ENCODE assay signal across 7 cellular contexts in genomic region chr19:14765841-14766240, GRCh38. TPM values are rescaled to one million over a fixed set of nuclear protein-coding genes. Genes with fewer than 3 reads are reported as not detected.
DNase-seq lines count a peak whose midpoint lies in the region; ATAC-seq and TF ChIP-seq lines count a peak whose summit lies in the region.
"Not testable (repeated sequence)": the region's sequence is repeated elsewhere in the genome, so short reads cannot be mapped to it uniquely, and the experiment has no call there.

No MANE protein-coding gene starts in this region.

- H3K36me3 ChIP-seq in RWPE2 (ENCODE audit: low read depth); endodermal cell (ENCODE audit: control insufficient read depth, insufficient read depth, low read length); lower lobe of right lung; upper lobe of right lung: not testable (repeated sequence)

- H3K27ac ChIP-seq in RWPE2 (ENCODE audit: poor library complexity, severe bottlenecking); endodermal cell (ENCODE audit: low read depth, low read length); lower lobe of right lung; upper lobe of right lung: not testable (repeated sequence)

- not testable (repeated sequence) for TF ChIP-seq CTCF in RWPE2 (IDR thresholded peaks at IDR 0.05; ENCODE audit: poor library complexity, severe bottlenecking); endodermal cell (conservative IDR thresholded peaks at IDR 0.05); lower lobe of right lung (IDR thresholded peaks at IDR 0.05); upper lobe of right lung (IDR thresholded peaks at IDR 0.05)

- H3K27ac Mint-ChIP-seq in activated naive CD4-positive, alpha-beta T cell treated with anti-CD3 and anti-CD28 coated beads, Interleukin-2, amount 50 U/mL, for 72 hours; endodermal cell; natural killer cell treated with Interleukin-12 subunit alpha and Interleukin-12 subunit beta and Interleukin-15 and Interleukin-18, amount 100 ng/mL, for 72 hours; stimulated activated effector memory CD8-positive, alpha-beta T cell treated with anti-CD3 and anti-CD28 coated beads, Interleukin-12 subunit alpha, Interleukin-12 subunit beta, amount 100 ng/mL, for 72 hours: not testable (repeated sequence)

- intact Hi-C loops in lower lobe of right lung (cut with DNase I); upper lobe of right lung (cut with DNase I): not testable (repeated sequence)

- H3K4me3 Mint-ChIP-seq in endodermal cell; natural killer cell treated with Interleukin-12 subunit alpha and Interleukin-12 subunit beta and Interleukin-15 and Interleukin-18, amount 100 ng/mL, for 72 hours; stimulated activated effector memory CD8-positive, alpha-beta T cell treated with anti-CD3 and anti-CD28 coated beads, Interleukin-12 subunit alpha, Interleukin-12 subunit beta, amount 100 ng/mL, for 72 hours: not testable (repeated sequence)

- H3K4me1 Mint-ChIP-seq in endodermal cell; natural killer cell treated with Interleukin-12 subunit alpha and Interleukin-12 subunit beta and Interleukin-15 and Interleukin-18, amount 100 ng/mL, for 72 hours (ENCODE audit: low read depth in 2 of 2): not testable (repeated sequence)
- peaks cover 11% of the 10 kb centered on the region for H3K4me1 Mint-ChIP-seq in stimulated activated effector memory CD8-positive, alpha-beta T cell treated with anti-CD3 and anti-CD28 coated beads, Interleukin-12 subunit alpha, Interleukin-12 subunit beta, amount 100 ng/mL, for 72 hours

- not testable (repeated sequence) for H3K4me3 ChIP-seq in RWPE2 (ENCODE audit: severe bottlenecking); endodermal cell (ENCODE audit: low read length); lower lobe of right lung; upper lobe of right lung

- not testable (repeated sequence) for H3K9me3 ChIP-seq in RWPE2 (ENCODE audit: severe bottlenecking); lower lobe of right lung; upper lobe of right lung
- peaks cover 20% of the 10 kb centered on the region for H3K9me3 ChIP-seq in endodermal cell (ENCODE audit: control insufficient read depth, low read length)

- H3K4me1 ChIP-seq in RWPE2 (ENCODE audit: insufficient read depth, poor library complexity, severe bottlenecking); endodermal cell (ENCODE audit: control insufficient read depth, insufficient read depth, low read length); lower lobe of right lung; upper lobe of right lung: not testable (repeated sequence)

- not testable (repeated sequence) for H3K27me3 ChIP-seq in RWPE2 (ENCODE audit: insufficient read depth, poor library complexity, severe bottlenecking); endodermal cell (ENCODE audit: control insufficient read depth, insufficient read depth, low read length, poor library complexity, severe bottlenecking); lower lobe of right lung (ENCODE audit: low read depth); upper lobe of right lung

- not testable (repeated sequence) for H3K9ac ChIP-seq in endodermal cell (ENCODE audit: extremely low read depth, low read length, poor library complexity, severe bottlenecking)

- not testable (repeated sequence) for ATAC-seq in RWPE2 (ENCODE audit: low read depth)
- ATAC-seq in activated naive CD4-positive, alpha-beta T cell treated with anti-CD3 and anti-CD28 coated beads, Interleukin-2, amount 50 U/mL, for 72 hours: peak; percentile 16 to 38
- ATAC-seq in lower lobe of right lung: peak in 1 of 2 donors; percentile 14
- ATAC-seq in natural killer cell treated with Interleukin-12 subunit alpha and Interleukin-12 subunit beta and Interleukin-15 and Interleukin-18, amount 100 ng/mL, for 72 hours: peak; percentile 9 to 12
- ATAC-seq in stimulated activated effector memory CD8-positive, alpha-beta T cell treated with anti-CD3 and anti-CD28 coated beads, Interleukin-12 subunit alpha, Interleukin-12 subunit beta, amount 100 ng/mL, for 72 hours: peak; percentile 11
- ATAC-seq in upper lobe of right lung: peak; percentile 13

- H3K9me3 Mint-ChIP-seq in activated naive CD4-positive, alpha-beta T cell treated with anti-CD3 and anti-CD28 coated beads, Interleukin-2, amount 50 U/mL, for 72 hours; natural killer cell treated with Interleukin-12 subunit alpha and Interleukin-12 subunit beta and Interleukin-15 and Interleukin-18, amount 100 ng/mL, for 72 hours; stimulated activated effector memory CD8-positive, alpha-beta T cell treated with anti-CD3 and anti-CD28 coated beads, Interleukin-12 subunit alpha, Interleukin-12 subunit beta, amount 100 ng/mL, for 72 hours: not testable (repeated sequence)
- peaks cover 38% of the 10 kb centered on the region for H3K9me3 Mint-ChIP-seq in endodermal cell

- DNase-seq in RWPE2 (ENCODE audit: low spot score) (peak; percentile 15), endodermal cell (peak; percentile 12), lower lobe of right lung (peak; percentile 1)
- DNase-seq in activated naive CD4-positive, alpha-beta T cell treated with anti-CD3 and anti-CD28 coated beads, Interleukin-2, amount 50 U/mL, for 72 hours (ENCODE audit: low spot score in 2 of 2): peak in 1 of 2 donors; percentile 41
- not testable (repeated sequence) for DNase-seq in natural killer cell treated with Interleukin-12 subunit alpha and Interleukin-12 subunit beta and Interleukin-15 and Interleukin-18, amount 100 ng/mL, for 72 hours (ENCODE audit: low spot score); stimulated activated effector memory CD8-positive, alpha-beta T cell treated with anti-CD3 and anti-CD28 coated beads, Interleukin-12 subunit alpha, Interleukin-12 subunit beta, amount 100 ng/mL, for 72 hours (ENCODE audit: low spot score in 2 of 2); upper lobe of right lung

- not testable (repeated sequence) for H3K27me3 Mint-ChIP-seq in endodermal cell (ENCODE audit: insufficient read depth)
- H3K27me3 Mint-ChIP-seq in natural killer cell treated with Interleukin-12 subunit alpha and Interleukin-12 subunit beta and Interleukin-15 and Interleukin-18, amount 100 ng/mL, for 72 hours: peaks cover 7 to 10% of the 10 kb centered on the region in 2 donors

- WGBS in endodermal cell (ENCODE audit: insufficient coverage in 1 of 2, insufficient read length in 1 of 2), 2 experiments: 50 to 79% methylated on average over 1 to 15 of the region's 15 CpGs

- H3K36me3 Mint-ChIP-seq in activated naive CD4-positive, alpha-beta T cell treated with anti-CD3 and anti-CD28 coated beads, Interleukin-2, amount 50 U/mL, for 72 hours; endodermal cell (ENCODE audit: low read depth); natural killer cell treated with Interleukin-12 subunit alpha and Interleukin-12 subunit beta and Interleukin-15 and Interleukin-18, amount 100 ng/mL, for 72 hours: not testable (repeated sequence)
- H3K36me3 Mint-ChIP-seq in stimulated activated effector memory CD8-positive, alpha-beta T cell treated with anti-CD3 and anti-CD28 coated beads, Interleukin-12 subunit alpha, Interleukin-12 subunit beta, amount 100 ng/mL, for 72 hours: peaks cover 19% of the 10 kb centered on the region

RNA-seq across cellular contexts. Expression of gene ADGRE2, which starts 12.5 kb away (rescaled TPM):
- total RNA-seq in activated naive CD4-positive, alpha-beta T cell treated with anti-CD3 and anti-CD28 coated beads, Interleukin-2, amount 50 U/mL, for 72 hours: 1 to 10 TPM; 1.2 to 4.7 TPM
- total RNA-seq in endodermal cell: under 1 TPM; 0.07 TPM
- polyA plus RNA-seq in endodermal cell (2013, experiment 1 of 2): 0.14 TPM
- polyA plus RNA-seq in endodermal cell (2013, experiment 2 of 2): not detected
- total RNA-seq in lower lobe of right lung: 19.9 TPM
- 1 to 10 TPM; 4.4 to 4.6 TPM for total RNA-seq in natural killer cell treated with Interleukin-12 subunit alpha and Interleukin-12 subunit beta and Interleukin-15 and Interleukin-18, amount 100 ng/mL, for 72 hours
- total RNA-seq in upper lobe of right lung: 17.0 TPM
